In genomic region chr6:27565839-27566779, GRCh38 we compare ENCODE assay signal across 9 cellular contexts.
DNase-seq lines count a peak whose midpoint lies in the region; ATAC-seq, FAIRE-seq and TF ChIP-seq lines count a peak whose summit lies in the region.
"Had no signal": no experiment of that assay in that cellular context is flagged by ENCODE, and none has a peak within 500 bp of the region (broad histone marks: within the 10 kb centered on the region; RNA-seq: fewer than 3 reads in every experiment).

No MANE protein-coding gene starts in this region.

- H2AFZ ChIP-seq in MM.1S (ENCODE audit: low read length), result no peak overlapping the region

- ATAC-seq in GM19397 (IDR thresholded peaks at IDR 0.05; ENCODE audit: unreplicated experiment), result no peak

- H3K27ac ChIP-seq in MM.1S (ENCODE audit: low read length), result no peak overlapping the region
- H3K27ac ChIP-seq in tibial artery, result no peak overlapping the region

- intact Hi-C loops in tibial artery (cut with DNase I; ENCODE audit: low total_unique reads), result no loop called here

- no peaks in the 10 kb centered on the region for H3K9me3 ChIP-seq in MM.1S (replicated peaks; ENCODE audit: insufficient read depth, low read length)
- no peaks in the 10 kb centered on the region for H3K9me3 ChIP-seq in tibial artery

- no peaks in the 10 kb centered on the region for H3K79me2 ChIP-seq in MM.1S (ENCODE audit: low read length)

- H3F3A ChIP-seq in MM.1S (ENCODE audit: insufficient read depth, low read length), result no peaks in the 10 kb centered on the region

- no peaks in the 10 kb centered on the region for H3K4me1 ChIP-seq in MM.1S (ENCODE audit: low read length)
- H3K4me1 ChIP-seq in tibial artery, result no peaks in the 10 kb centered on the region

- peak overlapping the region; percentile 11 for H3K4me3 ChIP-seq in GM12864 (ENCODE audit: low read depth, low read length)
- H3K4me3 ChIP-seq in bronchial epithelial cell (ENCODE audit: low read depth, low read length), result no peak overlapping the region
- H3K4me3 ChIP-seq in MM.1S (ENCODE audit: low read length), result no peak overlapping the region
- no peak overlapping the region for H3K4me3 ChIP-seq in tibial artery

- H3K9ac ChIP-seq in MM.1S (ENCODE audit: low read length), result no peak overlapping the region

- no peaks in the 10 kb centered on the region for H3K9me3 Mint-ChIP-seq in nephron

- H3K36me3 ChIP-seq in bronchial epithelial cell (ENCODE audit: control insufficient read depth, insufficient read depth, low read length) (no peaks in the 10 kb centered on the region), MM.1S (replicated peaks; ENCODE audit: insufficient read depth, low read length) (no peaks in the 10 kb centered on the region), tibial artery (no peaks in the 10 kb centered on the region)

- peak; percentile 28 for TF ChIP-seq CTCF in GM12864 (IDR thresholded peaks at IDR 0.05; ENCODE audit: low read depth, low read length, missing control alignments)
- peak; percentile 12 for TF ChIP-seq CTCF in bronchial epithelial cell (IDR thresholded peaks at IDR 0.05; ENCODE audit: insufficient read depth, low read length, severe bottlenecking)
- peak in 2 of 3 experiments; percentile 19 to 26 for TF ChIP-seq CTCF in nephron (IDR thresholded peaks at IDR 0.05; ENCODE audit: unreplicated experiment in 3 of 3)
- no peak for TF ChIP-seq CTCF in MM.1S (IDR thresholded peaks at IDR 0.05; ENCODE audit: low read length)
- TF ChIP-seq CTCF in tibial artery (IDR thresholded peaks at IDR 0.05), result no peak

- no peaks in the 10 kb centered on the region for H3K9me2 ChIP-seq in MM.1S (replicated peaks; ENCODE audit: insufficient read depth, low read length)

- peaks cover 90% of the 10 kb centered on the region for H3K27me3 Mint-ChIP-seq in nephron (ENCODE audit: low read depth)

- peaks cover 6% of the 10 kb centered on the region for H3K4me1 Mint-ChIP-seq in nephron

- H4K20me1 ChIP-seq in MM.1S (ENCODE audit: insufficient read depth, low read length), result no peaks in the 10 kb centered on the region

- DNase-seq in GM12864 (ENCODE audit: low read depth) (no peak), HTR-8/SVneo (ENCODE audit: insufficient read length, low spot score) (peak; percentile 19), bronchial epithelial cell (ENCODE audit: low read depth) (peak; percentile 36), MM.1S (no peak), tibial artery (no peak)
- DNase-seq: NCI-H187 treated with DMSO at 0.1 percent for 48 hours had no signal

- H3K4me3 Mint-ChIP-seq in nephron, result peak overlapping the region; percentile 22 to 78 (median 65)

- no peaks in the 10 kb centered on the region for H3K36me3 Mint-ChIP-seq in nephron (ENCODE audit: low read depth)

- no peak overlapping the region for H3K4me2 ChIP-seq in MM.1S (ENCODE audit: low read depth, low read length)

- H3K27me3 ChIP-seq in bronchial epithelial cell (ENCODE audit: control insufficient read depth, insufficient read depth, low read length) (peaks cover 22% of the 10 kb centered on the region), MM.1S (replicated peaks; ENCODE audit: insufficient read depth, low read length) (no peaks in the 10 kb centered on the region), tibial artery (peaks cover 4 to 65% of the 10 kb centered on the region in 2 donors)

- FAIRE-seq in HTR-8/SVneo (lab: Jason Lieb, UNC) (peak; percentile 87), bronchial epithelial cell (lab: Jason Lieb, UNC) (no peak)
- FAIRE-seq: TTC549 had no signal

- H3K27ac Mint-ChIP-seq in nephron, result no peak overlapping the region

Comparison
In these comparisons a context has a peak if more than half of its experiments do, and no peak if none do; other contexts are left out.
1. DNase-seq: peak in HTR-8/SVneo (single experiment) and bronchial epithelial cell (single experiment); none in GM12864 (single experiment), MM.1S (single experiment) and tibial artery (0 of 2).
2. CTCF ChIP-seq: peak in GM12864 (single experiment), bronchial epithelial cell (single experiment) and nephron (2 of 3); none in MM.1S (single experiment) and tibial artery (0 of 2).